In genomic region chr2:113887393-113887792, GRCh38 we compare ENCODE assay signal across 9 cellular contexts. TPM values are rescaled to one million over a fixed set of nuclear protein-coding genes. Genes with fewer than 3 reads are reported as not detected.
DNase-seq lines count a peak whose midpoint lies in the region; ATAC-seq and TF ChIP-seq lines count a peak whose summit lies in the region.
"Had no signal": no experiment of that assay in that cellular context is flagged by ENCODE, and none has a peak within 500 bp of the region (broad histone marks: within the 10 kb centered on the region; RNA-seq: fewer than 3 reads in every experiment).

No MANE protein-coding gene starts in this region.

- H3K27me3 ChIP-seq in BLaER1 treated with 17β-estradiol and CSF1 and Interleukin-3, amounts not matched to agents 10 nM and 100 nM: no peaks in the 10 kb centered on the region
- H3K27me3 ChIP-seq in right cardiac atrium (ENCODE audit: control insufficient read depth, insufficient read depth): no peaks in the 10 kb centered on the region

- H3K4me3 Mint-ChIP-seq in HFFc6: peak overlapping the region; percentile 96
- H3K4me3 Mint-ChIP-seq in activated T-helper 17 cell treated with anti-CD3 and anti-CD28 coated beads, Interleukin-2, amount 50 U/mL, for 72 hours: peak overlapping the region; percentile 93
- H3K4me3 Mint-ChIP-seq in naive thymus-derived CD8-positive, alpha-beta T cell: peak overlapping the region; percentile 23 to 96 (median 74)

- peaks cover 52% of the 10 kb centered on the region for H3K4me1 Mint-ChIP-seq in HFFc6 (ENCODE audit: low read depth)
- peaks cover 29% of the 10 kb centered on the region for H3K4me1 Mint-ChIP-seq in activated T-helper 17 cell treated with anti-CD3 and anti-CD28 coated beads, Interleukin-2, amount 50 U/mL, for 72 hours
- peaks cover 29 to 63% (median 57%) of the 10 kb centered on the region in 4 donors for H3K4me1 Mint-ChIP-seq in naive thymus-derived CD8-positive, alpha-beta T cell

- peak overlapping the region; percentile 98 for H3K27ac Mint-ChIP-seq in HFFc6
- H3K27ac Mint-ChIP-seq in activated T-helper 17 cell treated with anti-CD3 and anti-CD28 coated beads, Interleukin-2, amount 50 U/mL, for 72 hours: peak overlapping the region; percentile 95
- peak overlapping the region; percentile 69 to 95 (median 85) for H3K27ac Mint-ChIP-seq in naive thymus-derived CD8-positive, alpha-beta T cell

- WGBS in right cardiac atrium: 92% methylated on average over 4 of the region's 4 CpGs

- peak overlapping the region in 4 of 11 experiments; percentile 1 to 84 (median 64); a peak in 7 of 22 replicates for H3K9ac ChIP-seq in BLaER1 treated with 17β-estradiol and CSF1 and Interleukin-3, amounts not matched to agents 10 nM and 100 nM

- intact Hi-C loops in right cardiac atrium (cut with DNase I): loop anchor here in 1 of 4 donors (5.0 kb wide), 1 partner anchor 130 kb away; the partner anchor contains the start of gene SLC35F5

- H3K4me3 ChIP-seq in BLaER1 treated with 17β-estradiol and CSF1 and Interleukin-3, amounts not matched to agents 10 nM and 100 nM: peak overlapping the region in 2 of 10 experiments; percentile 6 to 12; a peak in 4 of 20 replicates
- H3K4me3 ChIP-seq in right cardiac atrium (ENCODE audit: low read length): no peak overlapping the region

- H3K9me3 Mint-ChIP-seq in HFFc6: no peaks in the 10 kb centered on the region
- no peaks in the 10 kb centered on the region for H3K9me3 Mint-ChIP-seq in activated T-helper 17 cell treated with anti-CD3 and anti-CD28 coated beads, Interleukin-2, amount 50 U/mL, for 72 hours
- H3K9me3 Mint-ChIP-seq in naive thymus-derived CD8-positive, alpha-beta T cell: no peaks in the 10 kb centered on the region

- DNase-seq in HFFc6 (no peak), AML-193 (lab: John Stamatoyannopoulos, UW) (no peak), inferior parietal cortex (ENCODE audit: extremely low spot score) (no peak), NCI-H446 treated with DMSO at 0.1 percent for 48 hours (lab: John Stamatoyannopoulos, UW) (no peak), right cardiac atrium (no peak)
- DNase-seq in naive thymus-derived CD8-positive, alpha-beta T cell: no peak
- DNase-seq: amniotic stem cell had no signal

- peaks cover 0 to 13% (median 6%) of the 10 kb centered on the region in 11 experiments; a peak in 11 of 22 replicates for H3K36me3 ChIP-seq in BLaER1 treated with 17β-estradiol and CSF1 and Interleukin-3, amounts not matched to agents 10 nM and 100 nM

- peaks cover 4% of the 10 kb centered on the region for H3K27me3 Mint-ChIP-seq in HFFc6 (ENCODE audit: insufficient read depth)
- H3K27me3 Mint-ChIP-seq in activated T-helper 17 cell treated with anti-CD3 and anti-CD28 coated beads, Interleukin-2, amount 50 U/mL, for 72 hours: no peaks in the 10 kb centered on the region
- H3K27me3 Mint-ChIP-seq in naive thymus-derived CD8-positive, alpha-beta T cell: no peaks in the 10 kb centered on the region

- POLR2A ChIA-PET in naive thymus-derived CD8-positive, alpha-beta T cell (lab: Charles Lee): interaction anchor here (1.1 to 4.7 kb wide), 2 partner anchors 11 to 131 kb away, joined by 4 to 27 read pairs; partner anchors contain the start of gene SLC35F5

- peak overlapping the region; percentile 77 to 96 (median 87) for H3K4me2 ChIP-seq in BLaER1 treated with 17β-estradiol and CSF1 and Interleukin-3, amounts not matched to agents 10 nM and 100 nM

- H4K20me1 ChIP-seq in BLaER1 treated with 17β-estradiol and CSF1 and Interleukin-3, amounts not matched to agents 10 nM and 100 nM: peaks cover 6 to 18% (median 15%) of the 10 kb centered on the region in 11 experiments

- peaks cover 34 to 59% (median 41%) of the 10 kb centered on the region in 10 experiments for H3K4me1 ChIP-seq in BLaER1 treated with 17β-estradiol and CSF1 and Interleukin-3, amounts not matched to agents 10 nM and 100 nM
- peaks cover 3% of the 10 kb centered on the region for H3K4me1 ChIP-seq in right cardiac atrium (ENCODE audit: control insufficient read depth, insufficient read depth, low read length)

- H3K9me3 ChIP-seq in BLaER1 treated with 17β-estradiol and CSF1 and Interleukin-3, amounts not matched to agents 10 nM and 100 nM (replicated peaks in 1 of 11): no peaks in the 10 kb centered on the region
- H3K9me3 ChIP-seq in right cardiac atrium (ENCODE audit: control insufficient read depth, low read length): no peaks in the 10 kb centered on the region

- H3K27ac ChIP-seq in BLaER1 treated with 17β-estradiol and CSF1 and Interleukin-3, amounts not matched to agents 10 nM and 100 nM: peak overlapping the region in 5 of 11 experiments; percentile 15 to 82 (median 81); a peak in 8 of 22 replicates
- H3K27ac ChIP-seq in right cardiac atrium (ENCODE audit: low read length): no peak overlapping the region

- peaks cover 21% of the 10 kb centered on the region for H3K36me3 Mint-ChIP-seq in HFFc6 (ENCODE audit: low read depth)
- peaks cover 68% of the 10 kb centered on the region for H3K36me3 Mint-ChIP-seq in activated T-helper 17 cell treated with anti-CD3 and anti-CD28 coated beads, Interleukin-2, amount 50 U/mL, for 72 hours (ENCODE audit: low read depth)
- H3K36me3 Mint-ChIP-seq in naive thymus-derived CD8-positive, alpha-beta T cell: peaks cover 0 to 14% (median 10%) of the 10 kb centered on the region in 3 donors

- TF ChIP-seq CTCF in HFFc6 (IDR thresholded peaks at IDR 0.05): no peak

- ATAC-seq in activated T-helper 17 cell treated with anti-CD3 and anti-CD28 coated beads, Interleukin-2, amount 50 U/mL, for 72 hours (replicated peaks): peak; percentile 8
- no peak for ATAC-seq in naive thymus-derived CD8-positive, alpha-beta T cell
- ATAC-seq in right cardiac atrium: no peak

RNA-seq across cellular contexts. Expression of gene ACTR3, which starts 2.5 kb away (rescaled TPM):
- total RNA-seq in HFFc6 (2021; fragmentation: NEBNext Ultra II Directional; extraction: Animal tissue kit (Norgen Biotek cat#: 25700)): 100 to 1,000 TPM; 562 to 663 (median 628) TPM
- 100 to 1,000 TPM; 441 to 618 TPM for total RNA-seq in activated T-helper 17 cell treated with anti-CD3 and anti-CD28 coated beads, Interleukin-2, amount 50 U/mL, for 72 hours
- total RNA-seq in naive thymus-derived CD8-positive, alpha-beta T cell: 100 to 1,000 TPM; 228 to 231 TPM
- 100 to 1,000 TPM; 390 to 476 (median 471) TPM for polyA plus RNA-seq in naive thymus-derived CD8-positive, alpha-beta T cell
- total RNA-seq in right cardiac atrium: 100 to 1,000 TPM; 120 to 168 (median 137) TPM
- 42.3 TPM for polyA plus RNA-seq in right cardiac atrium
